ENCODE assay signal across 1 cellular context in the genomic region with DNA sequence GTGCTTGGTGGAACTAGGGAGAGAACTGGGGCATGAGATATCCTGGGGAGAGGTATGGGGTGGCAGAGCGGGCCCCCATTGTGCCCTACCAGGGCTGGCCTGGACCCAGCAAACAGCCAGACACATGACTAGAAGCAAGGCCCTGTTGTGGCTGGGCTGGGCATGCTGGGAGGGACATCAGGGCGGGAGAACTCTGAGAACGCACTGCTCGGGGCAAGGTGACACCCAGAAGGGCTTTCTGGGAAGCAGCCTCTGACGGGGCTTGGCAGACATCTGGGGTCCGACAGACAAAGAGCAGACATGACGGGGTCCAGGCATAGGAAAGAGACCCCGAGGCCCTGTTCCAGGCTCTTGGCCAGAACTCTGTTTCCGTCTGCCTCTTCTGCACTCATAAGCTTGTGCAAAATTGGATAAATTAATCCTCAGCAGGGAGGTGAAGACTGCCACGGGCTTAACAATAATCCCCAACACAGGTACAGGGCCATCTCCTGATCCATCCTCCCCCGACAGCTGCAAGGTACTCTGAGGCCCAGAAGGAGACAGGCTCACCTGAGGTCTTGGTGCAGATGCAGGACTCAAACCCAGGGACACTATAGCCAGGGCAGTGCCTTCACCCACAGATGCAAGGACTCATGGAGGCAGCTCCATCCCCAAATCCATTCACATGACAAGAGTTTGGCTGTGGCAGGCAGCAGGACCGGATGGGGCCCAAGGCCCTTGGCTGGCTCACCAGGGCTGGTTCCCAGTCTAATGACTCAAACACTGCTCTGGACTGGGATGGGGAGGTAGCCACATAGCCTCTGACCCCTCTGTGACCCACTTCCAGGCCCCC.
TF ChIP-seq lines count a peak whose summit lies in the region.

No MANE protein-coding gene starts in this region.

TF ChIP-seq in H1, 55 proteins besides CTCF, POLR2A, EP300 and RAD21:
- no peak for TF ChIP-seq CHD1 (IDR thresholded peaks at IDR 0.05; ENCODE audit: low read depth, low read length)
TF ChIP-seq in H1: peak in this region for 0.
